In the genomic region with DNA sequence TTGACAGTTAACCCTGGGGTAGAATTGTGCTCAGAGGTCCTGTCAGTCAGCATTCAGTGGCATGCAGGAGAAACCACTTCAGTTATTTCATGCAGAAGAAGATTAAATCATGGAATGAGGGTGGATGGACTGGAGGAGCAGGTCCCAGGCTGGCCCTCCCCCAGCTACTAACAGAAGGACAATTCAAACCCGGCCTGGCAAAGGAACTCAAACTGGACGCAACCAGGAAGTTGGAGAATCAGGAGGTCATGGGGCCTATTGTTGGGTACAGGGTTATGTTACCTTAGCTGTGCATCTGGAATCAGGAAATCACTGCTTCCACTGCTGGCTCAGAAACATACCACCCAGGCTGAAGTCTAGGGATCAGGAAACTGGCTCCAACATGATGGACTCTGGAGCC, we compare ENCODE assay signal across 28 cellular contexts.
DNase-seq lines count a peak whose midpoint lies in the region; ATAC-seq, FAIRE-seq and TF ChIP-seq lines count a peak whose summit lies in the region.
"Had no signal": no experiment of that assay in that cellular context is flagged by ENCODE, and none has a peak within 500 bp of the region (broad histone marks: within the 10 kb centered on the region; RNA-seq: fewer than 3 reads in every experiment).

No MANE protein-coding gene starts in this region.

- H3K27me3 ChIP-seq in endothelial cell of umbilical vein (ENCODE audit: control insufficient read depth in 2 of 2, insufficient read depth in 2 of 2, low read length in 2 of 2) (no peaks in the 10 kb centered on the region), trophoblast cell (ENCODE audit: insufficient read depth, low read length) (no peaks in the 10 kb centered on the region)
- H3K27me3 ChIP-seq: BLaER1, Peyer's patch, SJSA1 had no signal

- peaks cover 8% of the 10 kb centered on the region for H3K4me1 ChIP-seq in endothelial cell of umbilical vein (ENCODE audit: control insufficient read depth, extremely low read depth, insufficient read depth, low read length)
- peaks cover 8 to 9% of the 10 kb centered on the region in 2 experiments for H3K4me1 ChIP-seq in trophoblast cell (ENCODE audit: control insufficient read depth in 1 of 2, insufficient read depth in 2 of 2, low read length in 2 of 2)
- H3K4me1 ChIP-seq: Peyer's patch, SJSA1 had no signal

- H3K23ac ChIP-seq in trophoblast cell (ENCODE audit: low read length): no peak overlapping the region

- peak overlapping the region; percentile 14 for H2AFZ ChIP-seq in endothelial cell of umbilical vein (ENCODE audit: low read depth, low read length)
- H2AFZ ChIP-seq in trophoblast cell (ENCODE audit: insufficient read depth, low read length, poor library complexity): no peak overlapping the region

- no peaks in the 10 kb centered on the region for H4K20me1 ChIP-seq in endothelial cell of umbilical vein (replicated peaks; ENCODE audit: control insufficient read depth, extremely low read depth, insufficient read depth, low read length)
- H4K20me1 ChIP-seq: BLaER1 had no signal

- H3K79me2 ChIP-seq in endothelial cell of umbilical vein (ENCODE audit: control insufficient read depth, insufficient read depth, low read length) (no peaks in the 10 kb centered on the region), trophoblast cell (ENCODE audit: control insufficient read depth, insufficient read depth, low read length, poor library complexity) (no peaks in the 10 kb centered on the region)

- DNase-seq in SIG-M5 treated with dmso at 0.1 percent for 504 hours (lab: John Stamatoyannopoulos, UW; ENCODE audit: unreplicated experiment): peak; percentile 12
- DNase-seq in SIG-M5 (lab: John Stamatoyannopoulos, UW): no peak
- peak; percentile 56 for DNase-seq in HT-29 (ENCODE audit: low spot score)
- DNase-seq in endothelial cell of umbilical vein (ENCODE audit: low read depth, low spot score): no peak
- DNase-seq in trophoblast cell: peak; percentile 85 to 95
- no peak for DNase-seq in stimulated activated CD4-positive, alpha-beta T cell treated with anti-CD3 and anti-CD28 coated beads, Interleukin-4, amount 100 ng/mL, for 24 hours
- no peak for DNase-seq in kidney glomerular epithelial cell (lab: John Stamatoyannopoulos, UW)
- DNase-seq: ACHN; CD4-positive, alpha-beta T cell; COR-L47; DMS 273 treated with DMSO at 0.1 percent for 48 hours; GOT3; MV-4-11; NCI-H1105 treated with DMSO at 0.1 percent for 48 hours; NCI-H2081; NCI-H2171; NCI-H345; NCI-H524; NCI-H774; NK-92 treated with Interleukin-12 subunit alpha and Interleukin-12 subunit beta, amount 100 ng/mL, for 24 hours; Peyer's patch had no signal

- no peak overlapping the region for H3K4ac ChIP-seq in trophoblast cell (ENCODE audit: low read depth, low read length)

- H2BK5ac ChIP-seq in trophoblast cell (ENCODE audit: low read depth, low read length, poor library complexity): peak overlapping the region; percentile 2

- H3K9me1 ChIP-seq in endothelial cell of umbilical vein (replicated peaks; ENCODE audit: control insufficient read depth, extremely low read depth, insufficient read depth, low read length): no peaks in the 10 kb centered on the region

- no peaks in the 10 kb centered on the region for H3K36me3 ChIP-seq in endothelial cell of umbilical vein (ENCODE audit: control insufficient read depth in 2 of 2, extremely low read depth in 1 of 2, insufficient read depth in 2 of 2, low read length in 2 of 2)
- no peaks in the 10 kb centered on the region for H3K36me3 ChIP-seq in trophoblast cell (ENCODE audit: control insufficient read depth in 1 of 2, insufficient read depth in 2 of 2, low read length in 2 of 2)
- H3K36me3 ChIP-seq: BLaER1, Peyer's patch, SJSA1 had no signal

- H3K4me3 ChIP-seq in endothelial cell of umbilical vein (replicated peaks in 1 of 3; ENCODE audit: insufficient read depth in 1 of 3, low read depth in 1 of 3, low read length in 3 of 3) (no peak overlapping the region), trophoblast cell (ENCODE audit: low read depth, low read length) (no peak overlapping the region)
- H3K4me3 ChIP-seq: BLaER1, Peyer's patch, SJSA1 had no signal

- H3K27ac ChIP-seq in endothelial cell of umbilical vein (ENCODE audit: insufficient read depth, low read depth, low read length) (no peak overlapping the region), trophoblast cell (ENCODE audit: low read depth, low read length) (peak overlapping the region; percentile 61)
- H3K27ac ChIP-seq: 22Rv1, BLaER1, Peyer's patch, SJSA1 had no signal

- CTCF ChIA-PET in endothelial cell of umbilical vein (lab: Charles Lee): no interaction called here

- H3K18ac ChIP-seq in trophoblast cell (ENCODE audit: low read length): no peak overlapping the region

- H2BK12ac ChIP-seq in trophoblast cell (ENCODE audit: low read length): no peak overlapping the region

- no peak overlapping the region for H2AK5ac ChIP-seq in trophoblast cell (ENCODE audit: low read length)

- dilution Hi-C loops in endothelial cell of umbilical vein (cut with MboI; ENCODE audit: extremely low pct_ligation_motif_present, low sequenced_read_pairs): no loop called here

- no peak overlapping the region for H4K8ac ChIP-seq in trophoblast cell (ENCODE audit: low read depth, low read length)

- H2BK120ac ChIP-seq in trophoblast cell (ENCODE audit: insufficient read depth, low read length, poor library complexity): no peak overlapping the region

- H4K91ac ChIP-seq in trophoblast cell (ENCODE audit: low read depth, low read length): peak overlapping the region; percentile 3

- ATAC-seq in HG02571 (IDR thresholded peaks at IDR 0.05; ENCODE audit: unreplicated experiment): no peak
- ATAC-seq: HCT116 had no signal

- H3K14ac ChIP-seq in trophoblast cell (ENCODE audit: low read length): no peak overlapping the region

- no peak for FAIRE-seq in endothelial cell of umbilical vein (lab: Jason Lieb, UNC)
- FAIRE-seq: G401.6, GM12892 had no signal

- H4K12ac ChIP-seq in trophoblast cell (ENCODE audit: low read depth, low read length): no peak overlapping the region

- POLR2A ChIA-PET in endothelial cell of umbilical vein (lab: Charles Lee): no interaction called here

- H3K9me3 ChIP-seq in endothelial cell of umbilical vein (replicated peaks; ENCODE audit: control insufficient read depth, insufficient read depth, low read length) (no peaks in the 10 kb centered on the region), trophoblast cell (ENCODE audit: insufficient read depth, low read depth, low read length) (peaks cover 3% of the 10 kb centered on the region)
- H3K9me3 ChIP-seq: BLaER1, Peyer's patch, SJSA1 had no signal

- H3K4me2 ChIP-seq in endothelial cell of umbilical vein (ENCODE audit: insufficient read depth, low read length) (no peak overlapping the region), trophoblast cell (ENCODE audit: low read length) (peak overlapping the region; percentile 22)
- H3K4me2 ChIP-seq: BLaER1 had no signal

- no peak overlapping the region for H3K9ac ChIP-seq in endothelial cell of umbilical vein (replicated peaks; ENCODE audit: extremely low read depth, insufficient read depth, low read length)
- no peak overlapping the region for H3K9ac ChIP-seq in trophoblast cell (ENCODE audit: low read length)
- H3K9ac ChIP-seq: BLaER1 had no signal

- TF ChIP-seq CTCF in endothelial cell of umbilical vein (IDR thresholded peaks at IDR 0.05; ENCODE audit: extremely low read depth in 1 of 2, insufficient read depth in 1 of 2, low read depth in 1 of 2, low read length in 2 of 2): no peak

- intact Hi-C loops in endothelial cell of umbilical vein (cut with micrococcal nuclease): no loop called here

- BruUV-seq in endothelial cell of umbilical vein (replicated peaks; lab: Mats Ljungman, UMichigan): no TSS peak

- TF ChIP-seq POLR2A in endothelial cell of umbilical vein (IDR thresholded peaks at IDR 0.05; ENCODE audit: low read depth, low read length): no peak

- WGBS in trophoblast cell (ENCODE audit: extremely low coverage, insufficient coverage, insufficient read length): no CpG with 5 or more reads among the region's 2 CpGs

- peaks cover 2% of the 10 kb centered on the region for H3K79me1 ChIP-seq in trophoblast cell (ENCODE audit: low read length)

TF ChIP-seq in endothelial cell of umbilical vein, 7 proteins besides CTCF, POLR2A, EP300 and RAD21:
- TF ChIP-seq FOS (IDR thresholded peaks at IDR 0.05; ENCODE audit: borderline replicate concordance, insufficient read depth, low read length) (no peak), JUN (IDR thresholded peaks at IDR 0.05; ENCODE audit: borderline replicate concordance, insufficient read depth, insufficient read length, low read depth) (no peak), GATA2 (IDR thresholded peaks at IDR 0.05; ENCODE audit: insufficient read depth, insufficient read length, low read depth, low read length) (no peak), MYC (IDR thresholded peaks at IDR 0.05; ENCODE audit: low read depth, low read length) (no peak), POLR2AphosphoS5 (IDR thresholded peaks at IDR 0.05; ENCODE audit: insufficient read depth, low read depth, low read length) (no peak), EZH2 (IDR thresholded peaks at IDR 0.05; ENCODE audit: borderline replicate concordance, low read depth, low read length, severe bottlenecking) (no peak), MAX (IDR thresholded peaks at IDR 0.05; ENCODE audit: insufficient read depth, insufficient read length) (no peak)
TF ChIP-seq in endothelial cell of umbilical vein: peak in this region for 0.

Comparison
In these comparisons a context has a peak if more than half of its experiments do, and no peak if none do; other contexts are left out.
1. DNase-seq: peak in SIG-M5 treated with dmso at 0.1 percent for 504 hours (single experiment), HT-29 (single experiment) and trophoblast cell (2 of 2); none in SIG-M5 (single experiment), endothelial cell of umbilical vein (single experiment), stimulated activated CD4-positive, alpha-beta T cell treated with anti-CD3 and anti-CD28 coated beads, Interleukin-4, amount 100 ng/mL, for 24 hours (single experiment) and kidney glomerular epithelial cell (single experiment).